In genomic region chr10:125038637-125039036, GRCh38 we compare ENCODE assay signal across 8 cellular contexts.
DNase-seq lines count a peak whose midpoint lies in the region; ATAC-seq and TF ChIP-seq lines count a peak whose summit lies in the region.

No MANE protein-coding gene starts in this region.

- H3K18ac ChIP-seq in mesenchymal stem cell (ENCODE audit: low read depth in 1 of 2, low read length in 2 of 2), result peak overlapping the region; percentile 31 to 33

- no peak; the same call in 1 of the 2 replicates for TF ChIP-seq CTCF in AG10803 (conservative IDR thresholded peaks at IDR 0.05; ENCODE audit: low read length)
- TF ChIP-seq CTCF in LNCAP (IDR thresholded peaks at IDR 0.05), result peak; percentile 35; the same call in 1 of the 2 replicates
- peak; percentile 53 for TF ChIP-seq CTCF in chondrocyte (IDR thresholded peaks at IDR 0.05)
- no peak for TF ChIP-seq CTCF in CD8-positive, alpha-beta T cell (IDR thresholded peaks at IDR 0.05)

- H3K4me3 Mint-ChIP-seq in chondrocyte (ENCODE audit: unreplicated experiment), result no peak overlapping the region
- no peak overlapping the region for H3K4me3 Mint-ChIP-seq in CD8-positive, alpha-beta T cell

- peak overlapping the region; percentile 40 to 45 for H2BK12ac ChIP-seq in mesenchymal stem cell (ENCODE audit: low read length in 2 of 2)

- H3K27me3 ChIP-seq in mesenchymal stem cell (ENCODE audit: control insufficient read depth in 1 of 2, insufficient read depth in 1 of 2, low read length in 2 of 2), result no peaks in the 10 kb centered on the region
- H3K27me3 ChIP-seq in CD8-positive, alpha-beta T cell (ENCODE audit: insufficient read depth, low read length), result no peaks in the 10 kb centered on the region

- peaks cover 3% of the 10 kb centered on the region for H3K36me3 Mint-ChIP-seq in chondrocyte (ENCODE audit: low read depth)
- no peaks in the 10 kb centered on the region for H3K36me3 Mint-ChIP-seq in CD8-positive, alpha-beta T cell

- H2BK120ac ChIP-seq in mesenchymal stem cell (ENCODE audit: low read depth, low read length), result no peak overlapping the region

- H2BK5ac ChIP-seq in mesenchymal stem cell (ENCODE audit: low read depth, low read length, poor library complexity, severe bottlenecking), result no peak overlapping the region

- H3K4me1 ChIP-seq in mesenchymal stem cell (ENCODE audit: control insufficient read depth, insufficient read depth, low read depth, low read length), result peaks cover 29% of the 10 kb centered on the region
- no peaks in the 10 kb centered on the region for H3K4me1 ChIP-seq in CD8-positive, alpha-beta T cell (ENCODE audit: insufficient read depth, low read length)

- no peak overlapping the region for H3K27ac ChIP-seq in mesenchymal stem cell (ENCODE audit: low read length, poor library complexity, severe bottlenecking)
- H3K27ac ChIP-seq in CD8-positive, alpha-beta T cell (ENCODE audit: low read depth, low read length), result no peak overlapping the region

- no peak overlapping the region for H2AFZ ChIP-seq in mesenchymal stem cell (ENCODE audit: low read depth, low read length)

- H2AK5ac ChIP-seq in mesenchymal stem cell (ENCODE audit: low read length, severe bottlenecking), result no peak overlapping the region

- H3K27ac Mint-ChIP-seq in chondrocyte (ENCODE audit: unreplicated experiment), result peak overlapping the region; percentile 69
- H3K27ac Mint-ChIP-seq in CD8-positive, alpha-beta T cell, result no peak overlapping the region

- H3K9me3 ChIP-seq in mesenchymal stem cell (ENCODE audit: control insufficient read depth, low read length), result no peaks in the 10 kb centered on the region
- H3K9me3 ChIP-seq in CD8-positive, alpha-beta T cell (ENCODE audit: low read length), result no peaks in the 10 kb centered on the region

- H4K8ac ChIP-seq in mesenchymal stem cell (ENCODE audit: low read length), result peak overlapping the region; percentile 32

- H4K91ac ChIP-seq in mesenchymal stem cell (ENCODE audit: low read length), result peak overlapping the region; percentile 53

- no peaks in the 10 kb centered on the region for H3K27me3 Mint-ChIP-seq in chondrocyte (ENCODE audit: low read depth)
- peaks cover 1% of the 10 kb centered on the region for H3K27me3 Mint-ChIP-seq in CD8-positive, alpha-beta T cell (ENCODE audit: low read depth)

- intact Hi-C loops in CD8-positive, alpha-beta T cell (cut with DNase I, micrococcal nuclease), result no loop called here

- POLR2A ChIA-PET in CD8-positive, alpha-beta T cell (lab: Charles Lee), result no interaction called here

- DNase-seq in AG10803 (ENCODE audit: low read depth), result peak; percentile 28
- DNase-seq in chondrocyte (ENCODE audit: low spot score), result peak; percentile 71
- DNase-seq in mesenchymal stem cell, result no peak
- no peak for DNase-seq in CD8-positive, alpha-beta T cell
- no peak for DNase-seq in NCI-H748 treated with DMSO at 0.1 percent for 48 hours (lab: John Stamatoyannopoulos, UW)

- WGBS in mesenchymal stem cell, result 88% methylated on average over 8 of the region's 8 CpGs

- peaks cover 42% of the 10 kb centered on the region for H3K79me1 ChIP-seq in mesenchymal stem cell (replicated peaks; ENCODE audit: low read length, poor library complexity, severe bottlenecking)

- no peaks in the 10 kb centered on the region for H3K9me3 Mint-ChIP-seq in chondrocyte (ENCODE audit: low read depth)
- no peaks in the 10 kb centered on the region for H3K9me3 Mint-ChIP-seq in CD8-positive, alpha-beta T cell

- H3K4ac ChIP-seq in mesenchymal stem cell (ENCODE audit: low read depth in 1 of 2, low read length in 2 of 2), result no peak overlapping the region

- no peak overlapping the region for H2BK15ac ChIP-seq in mesenchymal stem cell (ENCODE audit: low read depth, poor library complexity, severe bottlenecking)

- no peak overlapping the region for H3K14ac ChIP-seq in mesenchymal stem cell (ENCODE audit: low read length in 2 of 2)

- peaks cover 82% of the 10 kb centered on the region for H3K4me1 Mint-ChIP-seq in chondrocyte (ENCODE audit: low read depth)
- H3K4me1 Mint-ChIP-seq in CD8-positive, alpha-beta T cell (ENCODE audit: low read depth), result no peaks in the 10 kb centered on the region

- ATAC-seq in HG03565 (IDR thresholded peaks at IDR 0.05; ENCODE audit: unreplicated experiment) (no peak), GM21381 (IDR thresholded peaks at IDR 0.05; ENCODE audit: unreplicated experiment) (no peak)
- no peak for ATAC-seq in CD8-positive, alpha-beta T cell

- peaks cover 16 to 22% of the 10 kb centered on the region in 2 experiments for H3K36me3 ChIP-seq in mesenchymal stem cell (ENCODE audit: control insufficient read depth in 1 of 2, insufficient read depth in 2 of 2, low read depth in 1 of 2, low read length in 2 of 2)
- no peaks in the 10 kb centered on the region for H3K36me3 ChIP-seq in CD8-positive, alpha-beta T cell (ENCODE audit: insufficient read depth, low read length)

- H3K9ac ChIP-seq in mesenchymal stem cell (ENCODE audit: low read length), result no peak overlapping the region

- H3K4me3 ChIP-seq in AG10803 (ENCODE audit: low read length) (no peak overlapping the region), mesenchymal stem cell (ENCODE audit: insufficient read depth in 1 of 2, low read depth in 1 of 2, low read length in 2 of 2) (no peak overlapping the region)
- H3K4me3 ChIP-seq in CD8-positive, alpha-beta T cell (ENCODE audit: low read depth, low read length), result no peak overlapping the region

- CTCF ChIA-PET in CD8-positive, alpha-beta T cell (lab: Charles Lee), result no interaction called here

- H3K23ac ChIP-seq in mesenchymal stem cell (ENCODE audit: low read length in 2 of 2), result no peak overlapping the region

- no peak overlapping the region for H3K4me2 ChIP-seq in mesenchymal stem cell (ENCODE audit: low read length, poor library complexity, severe bottlenecking)

Comparison
In these comparisons a context has a peak if more than half of its experiments do, and no peak if none do; other contexts are left out.
1. DNase-seq: peak in AG10803 (single experiment) and chondrocyte (single experiment); none in mesenchymal stem cell (single experiment), CD8-positive, alpha-beta T cell (0 of 7) and NCI-H748 treated with DMSO at 0.1 percent for 48 hours (single experiment).
2. CTCF ChIP-seq: peak in LNCAP (single experiment) and chondrocyte (single experiment); none in AG10803 (single experiment) and CD8-positive, alpha-beta T cell (single experiment).